ENCODE assay signal across 1 cellular context in the genomic region with DNA sequence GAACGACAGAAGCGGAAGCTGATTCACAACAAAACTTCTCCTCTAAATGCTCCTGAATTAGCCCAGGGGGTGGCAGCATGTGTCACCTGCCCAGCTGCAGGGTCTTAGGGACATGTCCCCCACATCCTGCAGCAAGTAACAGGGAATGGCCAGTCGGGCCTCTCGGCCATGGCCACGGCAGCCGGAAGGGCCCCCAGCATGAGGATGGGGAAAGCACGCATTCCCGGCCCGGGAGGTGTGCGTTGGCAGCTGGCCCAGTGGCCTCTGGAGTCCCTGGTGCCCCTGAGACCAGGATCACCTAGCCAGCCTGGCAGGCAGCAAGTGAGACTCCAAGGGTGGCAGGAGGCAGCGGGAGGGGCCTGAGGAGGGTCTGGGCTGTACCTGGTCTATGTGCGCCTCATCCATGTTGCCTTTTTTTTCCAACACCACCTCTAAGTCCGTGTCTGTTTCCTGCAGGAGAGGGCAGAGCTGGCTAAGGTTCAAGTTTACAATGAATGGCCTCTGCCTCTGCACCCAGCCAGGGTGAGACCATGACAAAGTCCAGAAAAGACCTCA.
TF ChIP-seq lines count a peak whose summit lies in the region.

No MANE protein-coding gene starts in this region.

TF ChIP-seq in HepG2, 621 proteins besides CTCF, POLR2A, EP300 and RAD21 (continued from another document and continues in another):
- no peak for TF ChIP-seq ATRX (CRISPR knock-in tag; IDR thresholded peaks at IDR 0.05; ENCODE audit: borderline replicate concordance)
- TF ChIP-seq NFIB (CRISPR knock-in tag; IDR thresholded peaks at IDR 0.05; ENCODE audit: borderline replicate concordance) = no peak
- TF ChIP-seq, protein P1, sequence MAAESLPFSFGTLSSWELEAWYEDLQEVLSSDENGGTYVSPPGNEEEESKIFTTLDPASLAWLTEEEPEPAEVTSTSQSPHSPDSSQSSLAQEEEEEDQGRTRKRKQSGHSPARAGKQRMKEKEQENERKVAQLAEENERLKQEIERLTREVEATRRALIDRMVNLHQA (CRISPR knock-in tag; IDR thresholded peaks at IDR 0.05) = no peak
- TF ChIP-seq CC2D1A (CRISPR knock-in tag; IDR thresholded peaks at IDR 0.05) = no peak
- no peak for TF ChIP-seq FOXO1 (CRISPR knock-in tag; IDR thresholded peaks at IDR 0.05)
- no peak for TF ChIP-seq ZMYM4 (CRISPR knock-in tag; IDR thresholded peaks at IDR 0.05)
- TF ChIP-seq ETV6 (CRISPR knock-in tag; conservative IDR thresholded peaks at IDR 0.05) = no peak
- TF ChIP-seq, protein P2, sequence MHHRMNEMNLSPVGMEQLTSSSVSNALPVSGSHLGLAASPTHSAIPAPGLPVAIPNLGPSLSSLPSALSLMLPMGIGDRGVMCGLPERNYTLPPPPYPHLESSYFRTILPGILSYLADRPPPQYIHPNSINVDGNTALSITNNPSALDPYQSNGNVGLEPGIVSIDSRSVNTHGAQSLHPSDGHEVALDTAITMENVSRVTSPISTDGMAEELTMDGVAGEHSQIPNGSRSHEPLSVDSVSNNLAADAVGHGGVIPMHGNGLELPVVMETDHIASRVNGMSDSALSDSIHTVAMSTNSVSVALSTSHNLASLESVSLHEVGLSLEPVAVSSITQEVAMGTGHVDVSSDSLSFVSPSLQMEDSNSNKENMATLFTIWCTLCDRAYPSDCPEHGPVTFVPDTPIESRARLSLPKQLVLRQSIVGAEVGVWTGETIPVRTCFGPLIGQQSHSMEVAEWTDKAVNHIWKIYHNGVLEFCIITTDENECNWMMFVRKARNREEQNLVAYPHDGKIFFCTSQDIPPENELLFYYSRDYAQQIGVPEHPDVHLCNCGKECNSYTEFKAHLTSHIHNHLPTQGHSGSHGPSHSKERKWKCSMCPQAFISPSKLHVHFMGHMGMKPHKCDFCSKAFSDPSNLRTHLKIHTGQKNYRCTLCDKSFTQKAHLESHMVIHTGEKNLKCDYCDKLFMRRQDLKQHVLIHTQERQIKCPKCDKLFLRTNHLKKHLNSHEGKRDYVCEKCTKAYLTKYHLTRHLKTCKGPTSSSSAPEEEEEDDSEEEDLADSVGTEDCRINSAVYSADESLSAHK (CRISPR knock-in tag; IDR thresholded peaks at IDR 0.05; ENCODE audit: borderline replicate concordance) = no peak
- TF ChIP-seq MED8 (CRISPR knock-in tag; IDR thresholded peaks at IDR 0.05; ENCODE audit: insufficient replicate concordance) = no peak
- TF ChIP-seq, protein P3, sequence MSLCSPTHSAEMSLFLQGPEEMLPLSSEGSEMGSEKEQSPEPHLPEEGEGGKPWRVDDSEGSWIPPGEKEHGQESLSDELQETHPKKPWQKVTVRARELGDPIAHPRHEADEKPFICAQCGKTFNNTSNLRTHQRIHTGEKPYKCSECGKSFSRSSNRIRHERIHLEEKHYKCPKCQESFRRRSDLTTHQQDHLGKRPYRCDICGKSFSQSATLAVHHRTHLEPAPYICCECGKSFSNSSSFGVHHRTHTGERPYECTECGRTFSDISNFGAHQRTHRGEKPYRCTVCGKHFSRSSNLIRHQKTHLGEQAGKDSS (CRISPR knock-in tag; IDR thresholded peaks at IDR 0.05; ENCODE audit: borderline replicate concordance, low read depth) = no peak
- TF ChIP-seq, protein P4, sequence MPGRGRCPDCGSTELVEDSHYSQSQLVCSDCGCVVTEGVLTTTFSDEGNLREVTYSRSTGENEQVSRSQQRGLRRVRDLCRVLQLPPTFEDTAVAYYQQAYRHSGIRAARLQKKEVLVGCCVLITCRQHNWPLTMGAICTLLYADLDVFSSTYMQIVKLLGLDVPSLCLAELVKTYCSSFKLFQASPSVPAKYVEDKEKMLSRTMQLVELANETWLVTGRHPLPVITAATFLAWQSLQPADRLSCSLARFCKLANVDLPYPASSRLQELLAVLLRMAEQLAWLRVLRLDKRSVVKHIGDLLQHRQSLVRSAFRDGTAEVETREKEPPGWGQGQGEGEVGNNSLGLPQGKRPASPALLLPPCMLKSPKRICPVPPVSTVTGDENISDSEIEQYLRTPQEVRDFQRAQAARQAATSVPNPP (CRISPR knock-in tag; IDR thresholded peaks at IDR 0.05) = no peak
- TF ChIP-seq, protein P5, sequence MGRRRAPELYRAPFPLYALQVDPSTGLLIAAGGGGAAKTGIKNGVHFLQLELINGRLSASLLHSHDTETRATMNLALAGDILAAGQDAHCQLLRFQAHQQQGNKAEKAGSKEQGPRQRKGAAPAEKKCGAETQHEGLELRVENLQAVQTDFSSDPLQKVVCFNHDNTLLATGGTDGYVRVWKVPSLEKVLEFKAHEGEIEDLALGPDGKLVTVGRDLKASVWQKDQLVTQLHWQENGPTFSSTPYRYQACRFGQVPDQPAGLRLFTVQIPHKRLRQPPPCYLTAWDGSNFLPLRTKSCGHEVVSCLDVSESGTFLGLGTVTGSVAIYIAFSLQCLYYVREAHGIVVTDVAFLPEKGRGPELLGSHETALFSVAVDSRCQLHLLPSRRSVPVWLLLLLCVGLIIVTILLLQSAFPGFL (CRISPR knock-in tag; IDR thresholded peaks at IDR 0.05) = no peak
- TF ChIP-seq, protein P6, sequence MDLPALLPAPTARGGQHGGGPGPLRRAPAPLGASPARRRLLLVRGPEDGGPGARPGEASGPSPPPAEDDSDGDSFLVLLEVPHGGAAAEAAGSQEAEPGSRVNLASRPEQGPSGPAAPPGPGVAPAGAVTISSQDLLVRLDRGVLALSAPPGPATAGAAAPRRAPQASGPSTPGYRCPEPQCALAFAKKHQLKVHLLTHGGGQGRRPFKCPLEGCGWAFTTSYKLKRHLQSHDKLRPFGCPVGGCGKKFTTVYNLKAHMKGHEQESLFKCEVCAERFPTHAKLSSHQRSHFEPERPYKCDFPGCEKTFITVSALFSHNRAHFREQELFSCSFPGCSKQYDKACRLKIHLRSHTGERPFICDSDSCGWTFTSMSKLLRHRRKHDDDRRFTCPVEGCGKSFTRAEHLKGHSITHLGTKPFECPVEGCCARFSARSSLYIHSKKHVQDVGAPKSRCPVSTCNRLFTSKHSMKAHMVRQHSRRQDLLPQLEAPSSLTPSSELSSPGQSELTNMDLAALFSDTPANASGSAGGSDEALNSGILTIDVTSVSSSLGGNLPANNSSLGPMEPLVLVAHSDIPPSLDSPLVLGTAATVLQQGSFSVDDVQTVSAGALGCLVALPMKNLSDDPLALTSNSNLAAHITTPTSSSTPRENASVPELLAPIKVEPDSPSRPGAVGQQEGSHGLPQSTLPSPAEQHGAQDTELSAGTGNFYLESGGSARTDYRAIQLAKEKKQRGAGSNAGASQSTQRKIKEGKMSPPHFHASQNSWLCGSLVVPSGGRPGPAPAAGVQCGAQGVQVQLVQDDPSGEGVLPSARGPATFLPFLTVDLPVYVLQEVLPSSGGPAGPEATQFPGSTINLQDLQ (CRISPR knock-in tag; IDR thresholded peaks at IDR 0.05) = no peak
- no peak for TF ChIP-seq NCOA2 (CRISPR knock-in tag; IDR thresholded peaks at IDR 0.05)
- TF ChIP-seq NONO (IDR thresholded peaks at IDR 0.05) = no peak
- TF ChIP-seq NONO (CRISPR knock-in tag; conservative IDR thresholded peaks at IDR 0.05) = peak; percentile 59; the same call in 1 of the 2 replicates
- peak; percentile 67; the same call in 1 of the 2 replicates for TF ChIP-seq MTA1 (CRISPR knock-in tag; IDR thresholded peaks at IDR 0.05; ENCODE audit: borderline replicate concordance)
- TF ChIP-seq ZNF484 (CRISPR knock-in tag; IDR thresholded peaks at IDR 0.05; ENCODE audit: borderline replicate concordance, low read depth) = no peak
- no peak for TF ChIP-seq ZNF550 (CRISPR knock-in tag; IDR thresholded peaks at IDR 0.05; ENCODE audit: borderline replicate concordance)
- TF ChIP-seq, protein P7, sequence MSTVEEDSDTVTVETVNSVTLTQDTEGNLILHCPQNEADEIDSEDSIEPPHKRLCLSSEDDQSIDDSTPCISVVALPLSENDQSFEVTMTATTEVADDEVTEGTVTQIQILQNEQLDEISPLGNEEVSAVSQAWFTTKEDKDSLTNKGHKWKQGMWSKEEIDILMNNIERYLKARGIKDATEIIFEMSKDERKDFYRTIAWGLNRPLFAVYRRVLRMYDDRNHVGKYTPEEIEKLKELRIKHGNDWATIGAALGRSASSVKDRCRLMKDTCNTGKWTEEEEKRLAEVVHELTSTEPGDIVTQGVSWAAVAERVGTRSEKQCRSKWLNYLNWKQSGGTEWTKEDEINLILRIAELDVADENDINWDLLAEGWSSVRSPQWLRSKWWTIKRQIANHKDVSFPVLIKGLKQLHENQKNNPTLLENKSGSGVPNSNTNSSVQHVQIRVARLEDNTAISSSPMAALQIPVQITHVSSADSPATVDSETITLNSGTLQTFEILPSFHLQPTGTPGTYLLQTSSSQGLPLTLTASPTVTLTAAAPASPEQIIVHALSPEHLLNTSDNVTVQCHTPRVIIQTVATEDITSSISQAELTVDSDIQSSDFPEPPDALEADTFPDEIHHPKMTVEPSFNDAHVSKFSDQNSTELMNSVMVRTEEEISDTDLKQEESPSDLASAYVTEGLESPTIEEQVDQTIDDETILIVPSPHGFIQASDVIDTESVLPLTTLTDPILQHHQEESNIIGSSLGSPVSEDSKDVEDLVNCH (CRISPR knock-in tag; IDR thresholded peaks at IDR 0.05) = no peak
- TF ChIP-seq ZNF572 (CRISPR knock-in tag; IDR thresholded peaks at IDR 0.05) = peak; percentile 65; the same call in 1 of the 2 replicates
- TF ChIP-seq NFE2 (CRISPR knock-in tag; IDR thresholded peaks at IDR 0.05) = no peak
- TF ChIP-seq SALL1 (CRISPR knock-in tag; IDR thresholded peaks at IDR 0.05) = peak; percentile 14; the same call in 1 of the 2 replicates
- TF ChIP-seq TBX2 (CRISPR knock-in tag; IDR thresholded peaks at IDR 0.05; ENCODE audit: borderline replicate concordance) = no peak
- TF ChIP-seq IRF2 (CRISPR knock-in tag; IDR thresholded peaks at IDR 0.05) = no peak
- TF ChIP-seq, protein P8, sequence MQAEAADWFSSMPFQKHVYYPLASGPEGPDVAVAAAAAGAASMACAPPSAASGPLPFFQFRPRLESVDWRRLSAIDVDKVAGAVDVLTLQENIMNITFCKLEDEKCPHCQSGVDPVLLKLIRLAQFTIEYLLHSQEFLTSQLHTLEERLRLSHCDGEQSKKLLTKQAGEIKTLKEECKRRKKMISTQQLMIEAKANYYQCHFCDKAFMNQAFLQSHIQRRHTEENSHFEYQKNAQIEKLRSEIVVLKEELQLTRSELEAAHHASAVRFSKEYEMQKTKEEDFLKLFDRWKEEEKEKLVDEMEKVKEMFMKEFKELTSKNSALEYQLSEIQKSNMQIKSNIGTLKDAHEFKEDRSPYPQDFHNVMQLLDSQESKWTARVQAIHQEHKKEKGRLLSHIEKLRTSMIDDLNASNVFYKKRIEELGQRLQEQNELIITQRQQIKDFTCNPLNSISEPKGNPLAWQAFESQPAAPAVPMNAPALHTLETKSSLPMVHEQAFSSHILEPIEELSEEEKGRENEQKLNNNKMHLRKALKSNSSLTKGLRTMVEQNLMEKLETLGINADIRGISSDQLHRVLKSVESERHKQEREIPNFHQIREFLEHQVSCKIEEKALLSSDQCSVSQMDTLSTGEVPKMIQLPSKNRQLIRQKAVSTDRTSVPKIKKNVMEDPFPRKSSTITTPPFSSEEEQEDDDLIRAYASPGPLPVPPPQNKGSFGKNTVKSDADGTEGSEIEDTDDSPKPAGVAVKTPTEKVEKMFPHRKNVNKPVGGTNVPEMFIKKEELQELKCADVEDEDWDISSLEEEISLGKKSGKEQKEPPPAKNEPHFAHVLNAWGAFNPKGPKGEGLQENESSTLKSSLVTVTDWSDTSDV (CRISPR knock-in tag; IDR thresholded peaks at IDR 0.05) = no peak
- TF ChIP-seq, protein P9, sequence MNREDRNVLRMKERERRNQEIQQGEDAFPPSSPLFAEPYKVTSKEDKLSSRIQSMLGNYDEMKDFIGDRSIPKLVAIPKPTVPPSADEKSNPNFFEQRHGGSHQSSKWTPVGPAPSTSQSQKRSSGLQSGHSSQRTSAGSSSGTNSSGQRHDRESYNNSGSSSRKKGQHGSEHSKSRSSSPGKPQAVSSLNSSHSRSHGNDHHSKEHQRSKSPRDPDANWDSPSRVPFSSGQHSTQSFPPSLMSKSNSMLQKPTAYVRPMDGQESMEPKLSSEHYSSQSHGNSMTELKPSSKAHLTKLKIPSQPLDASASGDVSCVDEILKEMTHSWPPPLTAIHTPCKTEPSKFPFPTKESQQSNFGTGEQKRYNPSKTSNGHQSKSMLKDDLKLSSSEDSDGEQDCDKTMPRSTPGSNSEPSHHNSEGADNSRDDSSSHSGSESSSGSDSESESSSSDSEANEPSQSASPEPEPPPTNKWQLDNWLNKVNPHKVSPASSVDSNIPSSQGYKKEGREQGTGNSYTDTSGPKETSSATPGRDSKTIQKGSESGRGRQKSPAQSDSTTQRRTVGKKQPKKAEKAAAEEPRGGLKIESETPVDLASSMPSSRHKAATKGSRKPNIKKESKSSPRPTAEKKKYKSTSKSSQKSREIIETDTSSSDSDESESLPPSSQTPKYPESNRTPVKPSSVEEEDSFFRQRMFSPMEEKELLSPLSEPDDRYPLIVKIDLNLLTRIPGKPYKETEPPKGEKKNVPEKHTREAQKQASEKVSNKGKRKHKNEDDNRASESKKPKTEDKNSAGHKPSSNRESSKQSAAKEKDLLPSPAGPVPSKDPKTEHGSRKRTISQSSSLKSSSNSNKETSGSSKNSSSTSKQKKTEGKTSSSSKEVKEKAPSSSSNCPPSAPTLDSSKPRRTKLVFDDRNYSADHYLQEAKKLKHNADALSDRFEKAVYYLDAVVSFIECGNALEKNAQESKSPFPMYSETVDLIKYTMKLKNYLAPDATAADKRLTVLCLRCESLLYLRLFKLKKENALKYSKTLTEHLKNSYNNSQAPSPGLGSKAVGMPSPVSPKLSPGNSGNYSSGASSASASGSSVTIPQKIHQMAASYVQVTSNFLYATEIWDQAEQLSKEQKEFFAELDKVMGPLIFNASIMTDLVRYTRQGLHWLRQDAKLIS (CRISPR knock-in tag; IDR thresholded peaks at IDR 0.05) = no peak
- TF ChIP-seq, protein P10, sequence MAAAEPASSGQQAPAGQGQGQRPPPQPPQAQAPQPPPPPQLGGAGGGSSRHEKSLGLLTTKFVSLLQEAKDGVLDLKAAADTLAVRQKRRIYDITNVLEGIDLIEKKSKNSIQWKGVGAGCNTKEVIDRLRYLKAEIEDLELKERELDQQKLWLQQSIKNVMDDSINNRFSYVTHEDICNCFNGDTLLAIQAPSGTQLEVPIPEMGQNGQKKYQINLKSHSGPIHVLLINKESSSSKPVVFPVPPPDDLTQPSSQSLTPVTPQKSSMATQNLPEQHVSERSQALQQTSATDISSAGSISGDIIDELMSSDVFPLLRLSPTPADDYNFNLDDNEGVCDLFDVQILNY (CRISPR knock-in tag; conservative IDR thresholded peaks at IDR 0.05) = no peak
- TF ChIP-seq SP140L (CRISPR knock-in tag; IDR thresholded peaks at IDR 0.05; ENCODE audit: borderline replicate concordance) = no peak
- no peak for TF ChIP-seq HOXA9 (CRISPR knock-in tag; IDR thresholded peaks at IDR 0.05; ENCODE audit: borderline replicate concordance)
- no peak for TF ChIP-seq NFYB (CRISPR knock-in tag; IDR thresholded peaks at IDR 0.05)
- no peak for TF ChIP-seq ZNF773 (CRISPR knock-in tag; IDR thresholded peaks at IDR 0.05; ENCODE audit: borderline replicate concordance)
- TF ChIP-seq EED (CRISPR knock-in tag; IDR thresholded peaks at IDR 0.05) = no peak
- no peak for TF ChIP-seq KDM4B (CRISPR knock-in tag; IDR thresholded peaks at IDR 0.05)
- no peak for TF ChIP-seq RFXAP (CRISPR knock-in tag; IDR thresholded peaks at IDR 0.05; ENCODE audit: borderline replicate concordance)
- TF ChIP-seq, protein P11, sequence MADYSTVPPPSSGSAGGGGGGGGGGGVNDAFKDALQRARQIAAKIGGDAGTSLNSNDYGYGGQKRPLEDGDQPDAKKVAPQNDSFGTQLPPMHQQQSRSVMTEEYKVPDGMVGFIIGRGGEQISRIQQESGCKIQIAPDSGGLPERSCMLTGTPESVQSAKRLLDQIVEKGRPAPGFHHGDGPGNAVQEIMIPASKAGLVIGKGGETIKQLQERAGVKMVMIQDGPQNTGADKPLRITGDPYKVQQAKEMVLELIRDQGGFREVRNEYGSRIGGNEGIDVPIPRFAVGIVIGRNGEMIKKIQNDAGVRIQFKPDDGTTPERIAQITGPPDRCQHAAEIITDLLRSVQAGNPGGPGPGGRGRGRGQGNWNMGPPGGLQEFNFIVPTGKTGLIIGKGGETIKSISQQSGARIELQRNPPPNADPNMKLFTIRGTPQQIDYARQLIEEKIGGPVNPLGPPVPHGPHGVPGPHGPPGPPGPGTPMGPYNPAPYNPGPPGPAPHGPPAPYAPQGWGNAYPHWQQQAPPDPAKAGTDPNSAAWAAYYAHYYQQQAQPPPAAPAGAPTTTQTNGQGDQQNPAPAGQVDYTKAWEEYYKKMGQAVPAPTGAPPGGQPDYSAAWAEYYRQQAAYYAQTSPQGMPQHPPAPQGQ (CRISPR knock-in tag; IDR thresholded peaks at IDR 0.05; ENCODE audit: borderline replicate concordance) = no peak
